Comparison of ENCODE assay signal across 9 cellular contexts in the genomic region with DNA sequence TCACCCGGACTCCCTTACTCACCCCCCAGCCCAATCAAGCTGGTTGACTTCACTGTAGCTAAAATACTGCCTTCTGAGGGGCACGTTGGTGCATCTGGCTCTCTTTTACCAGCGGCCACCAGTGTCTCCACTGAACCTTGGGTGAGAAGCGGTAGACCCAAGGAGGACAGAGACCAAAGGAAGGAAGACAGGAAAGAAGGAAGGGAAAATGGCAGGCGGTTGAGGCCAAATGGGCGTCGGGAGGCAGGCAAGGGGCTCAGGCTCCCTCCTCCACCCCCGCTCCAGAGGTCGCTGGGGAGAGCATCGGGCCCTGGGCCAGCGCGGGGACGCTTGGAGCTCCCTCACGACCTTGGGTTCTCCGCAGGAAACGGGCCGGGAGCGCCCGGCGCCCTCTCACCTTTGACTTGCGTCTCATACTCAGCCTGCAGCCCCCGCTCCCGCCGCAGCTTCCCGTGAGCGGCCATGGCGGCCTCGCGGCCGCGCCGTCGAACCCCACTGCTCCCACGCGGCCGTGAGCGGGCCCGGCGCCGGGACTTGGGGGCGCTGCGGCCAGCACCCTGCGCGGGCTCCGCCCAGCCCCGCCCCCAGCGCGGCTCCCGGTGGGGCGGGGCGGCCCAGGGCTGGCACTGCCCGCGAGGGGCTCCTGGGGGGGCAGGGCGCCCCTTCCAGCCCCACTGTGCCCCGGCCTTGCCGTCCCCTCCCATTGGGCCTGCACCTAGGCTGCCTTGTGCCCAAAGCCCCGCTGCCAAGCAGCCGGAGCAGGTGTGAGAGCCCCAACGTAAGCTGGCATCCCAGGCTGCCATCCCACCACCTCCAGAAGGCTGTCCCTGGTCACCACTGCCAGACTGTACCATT. TPM values are rescaled to one million over a fixed set of nuclear protein-coding genes. Genes with fewer than 3 reads are reported as not detected.
DNase-seq lines count a peak whose midpoint lies in the region; ATAC-seq, FAIRE-seq and TF ChIP-seq lines count a peak whose summit lies in the region.
"Had no signal": no experiment of that assay in that cellular context is flagged by ENCODE, and none has a peak within 500 bp of the region (broad histone marks: within the 10 kb centered on the region; RNA-seq: fewer than 3 reads in every experiment).

A gene (minus strand): TSS at position 526 of the 855 bp plus-strand sequence. CDS start 62 bp downstream, at position 464.

- peaks cover 23% of the 10 kb centered on the region for H3K4me1 ChIP-seq in mesenchymal stem cell (ENCODE audit: control insufficient read depth, insufficient read depth, low read depth, low read length)

- peak within 1 kb of the TSS; percentile 90 to 95 for H3K4me3 Mint-ChIP-seq in stimulated activated naive CD8-positive, alpha-beta T cell treated with anti-CD3 and anti-CD28 coated beads, Interleukin-15, amount 100 ng/mL, for 72 hours

- H3K4ac ChIP-seq in mesenchymal stem cell (ENCODE audit: low read depth in 1 of 2, low read length in 2 of 2): peak within 1 kb of the TSS in 1 of 2 experiments; percentile 77

- H3K23ac ChIP-seq in mesenchymal stem cell (ENCODE audit: low read length in 2 of 2): no peak within 1 kb of the TSS

- H3K27me3 ChIP-seq in SU-DHL-6 (ENCODE audit: low read length): no peaks in the 10 kb centered on the region
- no peaks in the 10 kb centered on the region for H3K27me3 ChIP-seq in bronchial epithelial cell (ENCODE audit: control insufficient read depth, insufficient read depth, low read length)
- peaks cover 0 to 44% of the 10 kb centered on the region in 2 experiments for H3K27me3 ChIP-seq in mesenchymal stem cell (ENCODE audit: control insufficient read depth in 1 of 2, insufficient read depth in 1 of 2, low read length in 2 of 2)

- H3K9me3 Mint-ChIP-seq in stimulated activated naive CD8-positive, alpha-beta T cell treated with anti-CD3 and anti-CD28 coated beads, Interleukin-15, amount 100 ng/mL, for 72 hours: no peaks in the 10 kb centered on the region

- H3K14ac ChIP-seq in mesenchymal stem cell (ENCODE audit: low read length in 2 of 2): peak within 1 kb of the TSS in 1 of 2 experiments; percentile 75

- H2AK5ac ChIP-seq in mesenchymal stem cell (ENCODE audit: low read length, severe bottlenecking): peak within 1 kb of the TSS; percentile 69

- H3K9ac ChIP-seq in SU-DHL-6 (ENCODE audit: low read length) (peak within 1 kb of the TSS; percentile 98), mesenchymal stem cell (ENCODE audit: low read length) (peak within 1 kb of the TSS; percentile 88)

- no peaks in the 10 kb centered on the region for H3K9me2 ChIP-seq in SU-DHL-6 (replicated peaks; ENCODE audit: insufficient read depth, low read length)

- FAIRE-seq in bronchial epithelial cell (lab: Jason Lieb, UNC): no peak
- FAIRE-seq: colon had no signal

- H3K79me2 ChIP-seq in SU-DHL-6 (ENCODE audit: insufficient read depth, low read length): peaks cover 16% of the 10 kb centered on the region; the same call in 1 of the 2 replicates

- peak within 1 kb of the TSS; percentile 54 to 86 for H2BK12ac ChIP-seq in mesenchymal stem cell (ENCODE audit: low read length in 2 of 2)

- H3K4me2 ChIP-seq in SU-DHL-6 (ENCODE audit: low read depth, low read length, poor library complexity, severe bottlenecking) (peak within 1 kb of the TSS; percentile 78), mesenchymal stem cell (ENCODE audit: low read length, poor library complexity, severe bottlenecking) (peak within 1 kb of the TSS; percentile 63)

- TF ChIP-seq POLR2A in lower leg skin (IDR thresholded peaks at IDR 0.05): no peak

- H3K27ac ChIP-seq in SU-DHL-6 (ENCODE audit: low read depth, low read length) (peak within 1 kb of the TSS; percentile 100), mesenchymal stem cell (ENCODE audit: low read length, poor library complexity, severe bottlenecking) (peak within 1 kb of the TSS; percentile 89)

- H3K4me3 ChIP-seq in SU-DHL-6 (ENCODE audit: insufficient read depth, low read length, poor library complexity, severe bottlenecking): peak within 1 kb of the TSS; percentile 72
- peak within 1 kb of the TSS; percentile 53 for H3K4me3 ChIP-seq in bronchial epithelial cell (ENCODE audit: low read depth, low read length)
- H3K4me3 ChIP-seq in mesenchymal stem cell (ENCODE audit: insufficient read depth in 1 of 2, low read depth in 1 of 2, low read length in 2 of 2): peak within 1 kb of the TSS in 1 of 2 experiments; percentile 84
- H3K4me3 ChIP-seq in lower leg skin (ENCODE audit: low read depth, poor library complexity, severe bottlenecking): no peak within 1 kb of the TSS

- peaks cover 2% of the 10 kb centered on the region for H3K79me1 ChIP-seq in mesenchymal stem cell (replicated peaks; ENCODE audit: low read length, poor library complexity, severe bottlenecking)

- peak within 1 kb of the TSS; percentile 79 for H2BK120ac ChIP-seq in mesenchymal stem cell (ENCODE audit: low read depth, low read length)

- TF ChIP-seq CTCF in SU-DHL-6 (IDR thresholded peaks at IDR 0.05; ENCODE audit: insufficient read depth, low read length, poor library complexity, severe bottlenecking) (no peak), bronchial epithelial cell (IDR thresholded peaks at IDR 0.05; ENCODE audit: insufficient read depth, low read length, severe bottlenecking) (no peak), lower leg skin (IDR thresholded peaks at IDR 0.05) (no peak)

- H2BK5ac ChIP-seq in mesenchymal stem cell (ENCODE audit: low read depth, low read length, poor library complexity, severe bottlenecking): peak within 1 kb of the TSS; percentile 19

- WGBS in mesenchymal stem cell: 21% methylated on average over 26 of the region's 59 CpGs
- WGBS in lower leg skin, 2 donors: 39 to 40% methylated on average over 37 to 57 of the region's 59 CpGs

- DNase-seq in NCI-H1417 (lab: John Stamatoyannopoulos, UW) (peak in 2 of 3 experiments; percentile 63 to 73), NCI-H1417 treated with DMSO at 0.1 percent for 48 hours (lab: John Stamatoyannopoulos, UW) (no peak), bronchial epithelial cell (ENCODE audit: low read depth) (no peak), mesenchymal stem cell (no peak), lower leg skin (ENCODE audit: low spot score in 2 of 2) (no peak)
- DNase-seq in stimulated activated naive CD8-positive, alpha-beta T cell treated with anti-CD3 and anti-CD28 coated beads, Interleukin-15, amount 100 ng/mL, for 72 hours: peak; percentile 74 to 78

- peak within 1 kb of the TSS; percentile 95 to 99 for H3K27ac Mint-ChIP-seq in stimulated activated naive CD8-positive, alpha-beta T cell treated with anti-CD3 and anti-CD28 coated beads, Interleukin-15, amount 100 ng/mL, for 72 hours

- no peaks in the 10 kb centered on the region for H4K20me1 ChIP-seq in SU-DHL-6 (ENCODE audit: low read depth, low read length)

- peaks cover 64% of the 10 kb centered on the region for H3K4me1 Mint-ChIP-seq in stimulated activated naive CD8-positive, alpha-beta T cell treated with anti-CD3 and anti-CD28 coated beads, Interleukin-15, amount 100 ng/mL, for 72 hours

- H4K8ac ChIP-seq in mesenchymal stem cell (ENCODE audit: low read length): peak within 1 kb of the TSS; percentile 96

- no peaks in the 10 kb centered on the region for H3K27me3 Mint-ChIP-seq in stimulated activated naive CD8-positive, alpha-beta T cell treated with anti-CD3 and anti-CD28 coated beads, Interleukin-15, amount 100 ng/mL, for 72 hours

- H2AFZ ChIP-seq in SU-DHL-6 (ENCODE audit: low read depth, low read length, severe bottlenecking) (no peak within 1 kb of the TSS), mesenchymal stem cell (ENCODE audit: low read depth, low read length) (no peak within 1 kb of the TSS)

- H2BK15ac ChIP-seq in mesenchymal stem cell (ENCODE audit: low read depth, poor library complexity, severe bottlenecking): peak within 1 kb of the TSS; percentile 80

- no peaks in the 10 kb centered on the region for H3K36me3 ChIP-seq in SU-DHL-6 (ENCODE audit: low read length)
- H3K36me3 ChIP-seq in bronchial epithelial cell (ENCODE audit: control insufficient read depth, insufficient read depth, low read length): peaks cover 1% of the 10 kb centered on the region
- H3K36me3 ChIP-seq in mesenchymal stem cell (ENCODE audit: control insufficient read depth in 1 of 2, insufficient read depth in 2 of 2, low read depth in 1 of 2, low read length in 2 of 2): peaks cover 18 to 19% of the 10 kb centered on the region in 2 experiments

- ATAC-seq in stimulated activated naive CD8-positive, alpha-beta T cell treated with anti-CD3 and anti-CD28 coated beads, Interleukin-15, amount 100 ng/mL, for 72 hours: peak; percentile 32
- no peak for ATAC-seq in HG02885 (IDR thresholded peaks at IDR 0.05; ENCODE audit: poor library complexity, unreplicated experiment)

- peak within 1 kb of the TSS; percentile 91 to 97 for H3K18ac ChIP-seq in mesenchymal stem cell (ENCODE audit: low read depth in 1 of 2, low read length in 2 of 2)

- peak within 1 kb of the TSS; percentile 95 for H4K91ac ChIP-seq in mesenchymal stem cell (ENCODE audit: low read length)

- intact Hi-C loops in lower leg skin (cut with DNase I; ENCODE audit: low total_unique reads): no loop called here

- peaks cover 22% of the 10 kb centered on the region for H3F3A ChIP-seq in SU-DHL-6 (ENCODE audit: insufficient read depth)

- H3K9me3 ChIP-seq in SU-DHL-6 (ENCODE audit: insufficient read depth, low read length) (no peaks in the 10 kb centered on the region), mesenchymal stem cell (ENCODE audit: control insufficient read depth, low read length) (no peaks in the 10 kb centered on the region)

RNA-seq across cellular contexts. Expression of the gene that starts here (rescaled TPM):
- total RNA-seq in bronchial epithelial cell: 0.77 and 0.79 TPM in 2 replicates
- polyA plus RNA-seq in mesenchymal stem cell (2013, experiment 1 of 2): 0.83 TPM
- 1.1 TPM for polyA plus RNA-seq in mesenchymal stem cell (2013, experiment 2 of 2)
- total RNA-seq in lower leg skin: 10 to 100 TPM in 2 of 4 donors, 1 to 10 TPM in 2; 2.7 to 14.8 (median 10.5) TPM

Comparison
In these comparisons a context has a peak if more than half of its experiments do, and no peak if none do; other contexts are left out.
1. DNase-seq: peak in NCI-H1417 (2 of 3) and stimulated activated naive CD8-positive, alpha-beta T cell treated with anti-CD3 and anti-CD28 coated beads, Interleukin-15, amount 100 ng/mL, for 72 hours (2 of 2); none in NCI-H1417 treated with DMSO at 0.1 percent for 48 hours (single experiment), bronchial epithelial cell (single experiment), mesenchymal stem cell (single experiment) and lower leg skin (0 of 2).